22 cellular contexts compared by ENCODE assay signal in genomic region chr17:77857613-77858012, GRCh38.
DNase-seq lines count a peak whose midpoint lies in the region; ATAC-seq and TF ChIP-seq lines count a peak whose summit lies in the region.
"Had no signal": no experiment of that assay in that cellular context is flagged by ENCODE, and none has a peak within 500 bp of the region (broad histone marks: within the 10 kb centered on the region; RNA-seq: fewer than 3 reads in every experiment).

No MANE protein-coding gene starts in this region.

- RAD21 ChIA-PET in HCT116 (lab: Charles Lee; ENCODE audit: low non-redundant PET in 1 of 2, low total read pairs in 2 of 2, uncharacterized antibody in 2 of 2, unreplicated experiment in 2 of 2) = no interaction called here

- no TSS peak for BruUV-seq in HCT116 (replicated peaks; lab: Mats Ljungman, UMichigan)

- H4K20me1 ChIP-seq in HCT116 (ENCODE audit: insufficient read depth) (no peaks in the 10 kb centered on the region), hepatocyte (ENCODE audit: insufficient read depth, poor library complexity, severe bottlenecking) (no peaks in the 10 kb centered on the region)

- in situ Hi-C loops in GM13977 (cut with MboI; ENCODE audit: low pct_unique_long_range_greater_than_20kb, low sequenced_read_pairs, unreplicated experiment) = no loop called here

- H3K27ac Mint-ChIP-seq in activated T-cell treated with anti-CD3 and anti-CD28 coated beads, Interleukin-2, amount 50 U/mL, for 72 hours = no peak overlapping the region

- H3K27me3 ChIP-seq in HCT116 (ENCODE audit: insufficient read depth, low read length) (peaks cover 21% of the 10 kb centered on the region; the same call in 1 of the 2 replicates), hepatocyte (no peaks in the 10 kb centered on the region)
- H3K27me3 ChIP-seq: ascending aorta, MG63 had no signal

- H3K9me3 ChIP-seq in HCT116 (ENCODE audit: control insufficient read depth in 1 of 2, insufficient read depth in 1 of 2, low read depth in 1 of 2, low read length in 2 of 2) (no peaks in the 10 kb centered on the region), hepatocyte (ENCODE audit: low read depth) (no peaks in the 10 kb centered on the region)
- H3K9me3 ChIP-seq: ascending aorta, MG63, neutrophil, spleen had no signal

- no peak overlapping the region for H3K4me3 ChIP-seq in HCT116 (replicated peaks in 1 of 2; ENCODE audit: low read depth in 1 of 2, low read length in 2 of 2)
- no peak overlapping the region for H3K4me3 ChIP-seq in hepatocyte
- H3K4me3 ChIP-seq: ascending aorta, lung, MG63, spleen had no signal

- no peaks in the 10 kb centered on the region for H3K9me2 ChIP-seq in HCT116 (ENCODE audit: insufficient read depth)
- no peaks in the 10 kb centered on the region for H3K9me2 ChIP-seq in hepatocyte (replicated peaks; ENCODE audit: insufficient read depth)

- peaks cover 3 to 7% of the 10 kb centered on the region in 2 donors for H3K9me3 Mint-ChIP-seq in activated T-cell treated with anti-CD3 and anti-CD28 coated beads, Interleukin-2, amount 50 U/mL, for 72 hours

- ATAC-seq in HCT116 = peak; percentile 60
- peak; percentile 62 to 66 for ATAC-seq in activated T-cell treated with anti-CD3 and anti-CD28 coated beads, Interleukin-2, amount 50 U/mL, for 72 hours (replicated peaks in 1 of 2)

- no peak for TF ChIP-seq POLR2A in HCT116 (IDR thresholded peaks at IDR 0.05; ENCODE audit: borderline replicate concordance, extremely low read depth, insufficient read depth, insufficient read length)

- H3K27ac ChIP-seq in HCT116 (ENCODE audit: low read depth, low read length) (no peak overlapping the region), hepatocyte (no peak overlapping the region)
- H3K27ac ChIP-seq: ascending aorta, C4-2B, neutrophil, spleen had no signal

- H3K4me2 ChIP-seq in HCT116 (ENCODE audit: low read length) (peak overlapping the region; percentile 41), hepatocyte (no peak overlapping the region)

- WGBS in hepatocyte (ENCODE audit: low lambda C conversion rate, missing lambda C conversion rate) = 67% methylated on average over 3 of the region's 3 CpGs

- TF ChIP-seq RAD21 in HCT116 (IDR thresholded peaks at IDR 0.05; ENCODE audit: low read depth) = no peak

- H3K9ac ChIP-seq in HCT116 (ENCODE audit: low read length) = no peak overlapping the region

- CTCF ChIA-PET in HCT116 (lab: Charles Lee) = no interaction called here

- H3K4me3 Mint-ChIP-seq in activated T-cell treated with anti-CD3 and anti-CD28 coated beads, Interleukin-2, amount 50 U/mL, for 72 hours = peak overlapping the region; percentile 26 to 43

- TF ChIP-seq CTCF in HCT116 (IDR thresholded peaks at IDR 0.05 in 2 of 3, conservative IDR thresholded peaks at IDR 0.05 in 1 of 3; ENCODE audit: borderline replicate concordance in 1 of 3, insufficient read depth in 1 of 3, low read depth in 2 of 3, low read length in 2 of 3) (no peak), hepatocyte (IDR thresholded peaks at IDR 0.05; ENCODE audit: poor library complexity) (no peak), GM13977 (IDR thresholded peaks at IDR 0.05; ENCODE audit: extremely low read depth, insufficient read depth, missing control alignments) (no peak)

- peaks cover 0 to 3% of the 10 kb centered on the region in 2 donors for H3K36me3 Mint-ChIP-seq in activated T-cell treated with anti-CD3 and anti-CD28 coated beads, Interleukin-2, amount 50 U/mL, for 72 hours (ENCODE audit: insufficient read depth in 2 of 2)

- intact Hi-C loops in HCT116 (cut with micrococcal nuclease) = no loop called here

- DNase-seq in activated CD8-positive, alpha-beta memory T cell treated with anti-CD3 and anti-CD28 coated beads, Interleukin-2, amount 50 U/mL, for 4 hours = peak; percentile 37
- DNase-seq in activated CD8-positive, alpha-beta memory T cell treated with anti-CD3 and anti-CD28 coated beads, Interleukin-2, amount 50 U/mL, for 48 hours = no peak
- DNase-seq in HCT116 (ENCODE audit: low read depth, low spot score) = no peak
- peak in 1 of 2 donors; percentile 45 for DNase-seq in activated T-cell treated with anti-CD3 and anti-CD28 coated beads, Interleukin-2, amount 50 U/mL, for 72 hours
- peak; percentile 54 for DNase-seq in hepatocyte (ENCODE audit: low spot score)
- DNase-seq in GM13977 (ENCODE audit: low spot score) = no peak
- DNase-seq in NCI-H1436 treated with DMSO at 0.1 percent for 48 hours (lab: John Stamatoyannopoulos, UW) = no peak
- no peak for DNase-seq in NCI-H1436 (lab: John Stamatoyannopoulos, UW)
- DNase-seq: activated CD8-positive, alpha-beta memory T cell treated with anti-CD3 and anti-CD28 coated beads for 24 hours; activated effector memory CD4-positive, alpha-beta T cell treated with Interleukin-2 at 50 U/mL for 16 hours; cerebellar nuclear complex; DMS 273 treated with DMSO at 0.1 percent for 48 hours; foreskin melanocyte; MG63; NCI-H1417 treated with DMSO at 0.1 percent for 48 hours; Right ventricle myocardium superior; T-helper 1 cell had no signal

- H3K27me3 Mint-ChIP-seq in activated T-cell treated with anti-CD3 and anti-CD28 coated beads, Interleukin-2, amount 50 U/mL, for 72 hours (ENCODE audit: low read depth) = no peaks in the 10 kb centered on the region

- H3K4me1 ChIP-seq in HCT116 (ENCODE audit: control insufficient read depth in 1 of 2, insufficient read depth in 2 of 2, low read length in 2 of 2) (peaks cover 6 to 7% of the 10 kb centered on the region in 2 experiments; a peak in 3 of 4 replicates), hepatocyte (ENCODE audit: insufficient read depth) (no peaks in the 10 kb centered on the region)

- H2AFZ ChIP-seq in HCT116 (ENCODE audit: low read depth, low read length, poor library complexity, severe bottlenecking) (no peak overlapping the region), hepatocyte (no peak overlapping the region)

- H3K4me1 Mint-ChIP-seq in activated T-cell treated with anti-CD3 and anti-CD28 coated beads, Interleukin-2, amount 50 U/mL, for 72 hours (ENCODE audit: low read depth) = peaks cover 32% of the 10 kb centered on the region

- no peaks in the 10 kb centered on the region for H3K79me2 ChIP-seq in HCT116 (ENCODE audit: insufficient read depth, low read length)
- no peaks in the 10 kb centered on the region for H3K79me2 ChIP-seq in hepatocyte

- POLR2A ChIA-PET in HCT116 (lab: Charles Lee) = no interaction called here

- H3K36me3 ChIP-seq in HCT116 (ENCODE audit: control insufficient read depth in 1 of 2, insufficient read depth in 2 of 2, low read length in 2 of 2) (no peaks in the 10 kb centered on the region), hepatocyte (replicated peaks; ENCODE audit: insufficient read depth, low read depth) (no peaks in the 10 kb centered on the region)
- H3K36me3 ChIP-seq: ascending aorta, MG63, neutrophil, spleen had no signal

TF ChIP-seq in HCT116, 20 proteins besides CTCF, POLR2A, EP300 and RAD21:
- TF ChIP-seq ZFX (IDR thresholded peaks at IDR 0.05) (no peak), TCF7L2 (IDR thresholded peaks at IDR 0.05; ENCODE audit: borderline replicate concordance, extremely low read depth, insufficient read depth, insufficient read length) (peak; percentile 19)

Comparison
In these comparisons a context has a peak if more than half of its experiments do, and no peak if none do; other contexts are left out.
1. DNase-seq: peak in activated CD8-positive, alpha-beta memory T cell treated with anti-CD3 and anti-CD28 coated beads, Interleukin-2, amount 50 U/mL, for 4 hours (single experiment) and hepatocyte (single experiment); none in activated CD8-positive, alpha-beta memory T cell treated with anti-CD3 and anti-CD28 coated beads, Interleukin-2, amount 50 U/mL, for 48 hours (single experiment), HCT116 (single experiment), GM13977 (single experiment), NCI-H1436 treated with DMSO at 0.1 percent for 48 hours (single experiment) and NCI-H1436 (single experiment).